34 cellular contexts compared by ENCODE assay signal in the genomic region with DNA sequence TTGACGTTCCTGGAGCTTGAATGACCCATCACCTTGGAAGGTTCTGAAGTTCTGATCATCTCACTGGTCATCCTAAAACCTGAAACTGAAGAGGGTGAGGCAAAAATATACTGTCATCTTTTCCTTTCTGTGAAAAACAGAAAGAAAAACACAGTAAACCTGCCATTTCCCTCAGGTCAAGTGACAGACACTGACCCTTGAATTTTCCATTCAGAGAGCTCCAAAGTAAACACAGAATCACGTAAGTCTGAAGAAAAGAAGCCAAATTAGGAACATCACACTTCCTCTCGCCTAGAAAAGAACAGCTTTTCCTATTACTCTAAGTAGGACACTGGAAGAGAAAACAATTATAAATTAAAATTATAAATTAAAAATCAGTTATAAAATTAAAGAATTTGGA.
DNase-seq lines count a peak whose midpoint lies in the region; ATAC-seq, FAIRE-seq and TF ChIP-seq lines count a peak whose summit lies in the region.
"Had no signal": no experiment of that assay in that cellular context is flagged by ENCODE, and none has a peak within 500 bp of the region (broad histone marks: within the 10 kb centered on the region; RNA-seq: fewer than 3 reads in every experiment).

No MANE protein-coding gene starts in this region.

- intact Hi-C loops in HepG2 (cut with micrococcal nuclease; ENCODE audit: unreplicated experiment) = no loop called here

- H3K36me3 ChIP-seq in HepG2 (replicated peaks in 1 of 2; ENCODE audit: control insufficient read depth in 1 of 2, insufficient read depth in 2 of 2, low read length in 2 of 2) (no peaks in the 10 kb centered on the region), rectal smooth muscle tissue (ENCODE audit: control insufficient read depth, insufficient read depth, low read length) (no peaks in the 10 kb centered on the region)
- H3K36me3 ChIP-seq: left lung, ovary, thoracic aorta had no signal

- H2AFZ ChIP-seq in HepG2 (ENCODE audit: low read length) = no peak overlapping the region
- H2AFZ ChIP-seq: hepatocyte had no signal

- no peaks in the 10 kb centered on the region for H4K20me1 ChIP-seq in HepG2 (ENCODE audit: insufficient read depth, low read length)

- no peak for FAIRE-seq in HepG2 (lab: Jason Lieb, UNC)
- FAIRE-seq: colon, K562 had no signal

- H3K4me2 ChIP-seq in HepG2 (ENCODE audit: low read depth, low read length) = peak overlapping the region; percentile 28
- H3K4me2 ChIP-seq: hepatocyte had no signal

- no peaks in the 10 kb centered on the region for H3K27me3 Mint-ChIP-seq in chondrocyte (ENCODE audit: low read depth)
- H3K27me3 Mint-ChIP-seq: activated B cell treated with CpG ODN at 0.5 μM for 24 hours; activated CD8-positive, alpha-beta memory T cell treated with anti-CD3 and anti-CD28 coated beads, Interleukin-2, amount 10 ng/mL, durations not matched to agents 7 days and 5 days; stimulated activated naive CD8-positive, alpha-beta T cell treated with anti-CD3 and anti-CD28 coated beads, Interleukin-15, Interleukin-2, amounts not matched to agents 100 ng/mL and 50 ng/mL, for 24 hours had no signal

- no peaks in the 10 kb centered on the region for H3K27me3 ChIP-seq in HepG2 (ENCODE audit: control insufficient read depth in 1 of 2, insufficient read depth in 2 of 2, low read length in 2 of 2)
- no peaks in the 10 kb centered on the region for H3K27me3 ChIP-seq in rectal smooth muscle tissue (ENCODE audit: control insufficient read depth, insufficient read depth, low read length)
- H3K27me3 ChIP-seq: hepatocyte, left lung, ovary had no signal

- DNase-seq in DMS53 (lab: John Stamatoyannopoulos, UW) (peak; percentile 25), DMS53 treated with DMSO at 0.1 percent for 48 hours (lab: John Stamatoyannopoulos, UW; ENCODE audit: unreplicated experiment) (no peak), chondrocyte (ENCODE audit: low spot score) (no peak), HepG2 (ENCODE audit: low spot score) (no peak), globus pallidus (ENCODE audit: low spot score) (no peak)
- no peak for DNase-seq in activated CD4-positive, alpha-beta T cell treated with anti-CD3 and anti-CD28 coated beads, Interleukin-2, amount 50 U/mL, for 4 hours
- DNase-seq: activated B cell treated with CpG ODN at 0.5 μM for 24 hours; activated CD4-positive, alpha-beta T cell treated with anti-CD3 and anti-CD28 coated beads, Interleukin-2, amount 50 U/mL, for 1 hour; activated CD8-positive, alpha-beta memory T cell treated with anti-CD3 and anti-CD28 coated beads, Interleukin-2, amount 10 ng/mL, durations not matched to agents 7 days and 5 days; activated naive CD4-positive, alpha-beta T cell; activated T-cell treated with anti-CD3 and anti-CD28 coated beads, Interleukin-2, amount 50 U/mL, for 48 hours; Calu3; effector memory CD4-positive, alpha-beta T cell; erythroblast; left lung; mucosa of descending colon; NCI-H1105; NCI-H1930; NCI-H2227 treated with DMSO at 0.1 percent for 48 hours; NCI-H82; ovary; PC-3; T-helper 9 cell had no signal

- no peaks in the 10 kb centered on the region for H3K9me3 ChIP-seq in HepG2 (ENCODE audit: low read length)
- H3K9me3 ChIP-seq: left lung, mucosa of descending colon, ovary, thoracic aorta had no signal

- H3K9me3 Mint-ChIP-seq in chondrocyte (ENCODE audit: low read depth) = no peaks in the 10 kb centered on the region
- H3K9me3 Mint-ChIP-seq: activated B cell treated with CpG ODN at 0.5 μM for 24 hours; natural killer cell treated with Interleukin-12 subunit alpha and Interleukin-12 subunit beta and Interleukin-15 and Interleukin-18, amount 100 ng/mL, for 72 hours had no signal

- no peak for TF ChIP-seq POLR2A in HepG2 (IDR thresholded peaks at IDR 0.05; ENCODE audit: insufficient read depth in 1 of 2, low read depth in 2 of 2, low read length in 2 of 2)

- 34% methylated on average over 3 of the region's 3 CpGs for WGBS in HepG2 (ENCODE audit: low lambda C conversion rate)

- in situ Hi-C loops in HepG2 (cut with HindIII; ENCODE audit: extremely low pct_ligation_motif_present, low pct_unique_long_range_greater_than_20kb) = no loop called here

- H3K27ac ChIP-seq in HepG2 (ENCODE audit: extremely low read length, insufficient read depth, low read length) (no peak overlapping the region), rectal smooth muscle tissue (ENCODE audit: low read depth, low read length) (peak overlapping the region; percentile 46)
- H3K27ac ChIP-seq: 22Rv1, hepatocyte, left lung, ovary had no signal

- ATAC-seq in HepG2 (no peak), SK-N-SH treated with all-trans-retinoic acid at 6 μM for 48 hours (no peak)
- ATAC-seq: activated CD8-positive, alpha-beta memory T cell treated with anti-CD3 and anti-CD28 coated beads, Interleukin-2, amount 10 ng/mL, durations not matched to agents 7 days and 5 days; K562; left lung; mucosa of descending colon; natural killer cell treated with Interleukin-12 subunit alpha and Interleukin-12 subunit beta and Interleukin-15 and Interleukin-18, amount 100 ng/mL, for 72 hours; PC-3 had no signal

- no peak for TF ChIP-seq RAD21 in HepG2 (CRISPR knock-in tag; IDR thresholded peaks at IDR 0.05)

- H3K27ac Mint-ChIP-seq in chondrocyte (ENCODE audit: unreplicated experiment) = peak overlapping the region; percentile 10
- H3K27ac Mint-ChIP-seq: activated B cell treated with CpG ODN at 0.5 μM for 24 hours; activated CD8-positive, alpha-beta memory T cell treated with anti-CD3 and anti-CD28 coated beads, Interleukin-2, amount 10 ng/mL, durations not matched to agents 7 days and 5 days; brain; CD14-positive monocyte; natural killer cell treated with Interleukin-12 subunit alpha and Interleukin-12 subunit beta and Interleukin-15 and Interleukin-18, amount 100 ng/mL, for 72 hours; stimulated activated naive CD8-positive, alpha-beta T cell treated with anti-CD3 and anti-CD28 coated beads, Interleukin-15, Interleukin-2, amounts not matched to agents 100 ng/mL and 50 ng/mL, for 24 hours had no signal

- no peaks in the 10 kb centered on the region for H3K79me2 ChIP-seq in HepG2 (ENCODE audit: insufficient read depth, low read length)
- H3K79me2 ChIP-seq: hepatocyte had no signal

- BruUV-seq in HepG2 (replicated peaks; lab: Mats Ljungman, UMichigan) = no TSS peak

- H3K4me1 Mint-ChIP-seq in chondrocyte (ENCODE audit: low read depth) = peaks cover 43% of the 10 kb centered on the region
- H3K4me1 Mint-ChIP-seq: brain had no signal

- H3K4me1 ChIP-seq in HepG2 (ENCODE audit: insufficient read depth, low read length) = peaks cover 34% of the 10 kb centered on the region
- no peaks in the 10 kb centered on the region for H3K4me1 ChIP-seq in rectal smooth muscle tissue (ENCODE audit: control insufficient read depth, insufficient read depth, low read length)

- H3K4me3 ChIP-seq in HepG2 (replicated peaks in 1 of 3; ENCODE audit: insufficient read depth in 1 of 3, low read depth in 2 of 3, low read length in 3 of 3) (no peak overlapping the region), rectal smooth muscle tissue (ENCODE audit: low read length) (no peak overlapping the region)
- H3K4me3 ChIP-seq: hepatocyte, K562, left lung, mucosa of descending colon, ovary, thoracic aorta had no signal

- POLR2A ChIA-PET in HepG2 (lab: Yijun Ruan, JAX) = interaction anchor here (1.3 kb wide), 1 partner anchor 79 kb away, joined by 4 read pairs; a partner anchor contains a TSS

- TF ChIP-seq EP300 in HepG2 (IDR thresholded peaks at IDR 0.05; ENCODE audit: low read depth in 2 of 2, low read length in 2 of 2) (peak in 1 of 2 experiments; percentile 12; a peak in 1 of 4 replicates), HepG2 (CRISPR knock-in tag; IDR thresholded peaks at IDR 0.05; ENCODE audit: borderline replicate concordance) (no peak)

- no peaks in the 10 kb centered on the region for H3K36me3 Mint-ChIP-seq in chondrocyte (ENCODE audit: low read depth)
- H3K36me3 Mint-ChIP-seq: brain; CD14-positive monocyte; natural killer cell treated with Interleukin-12 subunit alpha and Interleukin-12 subunit beta and Interleukin-15 and Interleukin-18, amount 100 ng/mL, for 72 hours had no signal

- H3K4me3 Mint-ChIP-seq in chondrocyte (ENCODE audit: unreplicated experiment) = no peak overlapping the region
- H3K4me3 Mint-ChIP-seq: activated B cell treated with CpG ODN at 0.5 μM for 24 hours; activated CD8-positive, alpha-beta memory T cell treated with anti-CD3 and anti-CD28 coated beads, Interleukin-2, amount 10 ng/mL, durations not matched to agents 7 days and 5 days; brain; CD14-positive monocyte; natural killer cell treated with Interleukin-12 subunit alpha and Interleukin-12 subunit beta and Interleukin-15 and Interleukin-18, amount 100 ng/mL, for 72 hours; stimulated activated naive CD8-positive, alpha-beta T cell treated with anti-CD3 and anti-CD28 coated beads, Interleukin-15, Interleukin-2, amounts not matched to agents 100 ng/mL and 50 ng/mL, for 24 hours had no signal

- CTCF ChIA-PET in HepG2 (lab: Yijun Ruan, JAX; ENCODE audit: low intra/inter-chr PET ratio, low total read pairs) = no interaction called here

- peak overlapping the region; percentile 24 for H3K9ac ChIP-seq in HepG2 (ENCODE audit: insufficient read depth, low read depth, low read length)
- no peak overlapping the region for H3K9ac ChIP-seq in rectal smooth muscle tissue (ENCODE audit: low read length)

- TF ChIP-seq CTCF in chondrocyte (IDR thresholded peaks at IDR 0.05) (no peak), HepG2 (CRISPR knock-in tag; IDR thresholded peaks at IDR 0.05) (no peak)

TF ChIP-seq in HepG2, 621 proteins besides CTCF, POLR2A, EP300 and RAD21 (continues in another document):
- TF ChIP-seq FOXA3 (CRISPR knock-in tag; IDR thresholded peaks at IDR 0.05) = peak; percentile 69; the same call in 1 of the 2 replicates
- no peak for TF ChIP-seq AHR (CRISPR knock-in tag; IDR thresholded peaks at IDR 0.05)

TF ChIP-seq in SK-N-SH treated with all-trans-retinoic acid at 6 μM for 48 hours, 23 proteins besides CTCF, POLR2A, EP300 and RAD21 (continues in another document):
- TF ChIP-seq PPARA (CRISPR knock-in tag; IDR thresholded peaks at IDR 0.05; ENCODE audit: borderline replicate concordance) (no peak), BACH2 (CRISPR knock-in tag; IDR thresholded peaks at IDR 0.05; ENCODE audit: borderline replicate concordance) (no peak), ISL1 (CRISPR knock-in tag; IDR thresholded peaks at IDR 0.05) (no peak), ARNTL (CRISPR knock-in tag; IDR thresholded peaks at IDR 0.05; ENCODE audit: borderline replicate concordance, low read depth) (no peak)
